In genomic region chr5:132823481-132824050, GRCh38 we compare ENCODE assay signal across 17 cellular contexts. TPM values are rescaled to one million over a fixed set of nuclear protein-coding genes. Genes with fewer than 3 reads are reported as not detected.
DNase-seq lines count a peak whose midpoint lies in the region; ATAC-seq, FAIRE-seq and TF ChIP-seq lines count a peak whose summit lies in the region.
"Had no signal": no experiment of that assay in that cellular context is flagged by ENCODE, and none has a peak within 500 bp of the region (broad histone marks: within the 10 kb centered on the region; RNA-seq: fewer than 3 reads in every experiment).

No MANE protein-coding gene starts in this region.

- no peak for FAIRE-seq in K562 (lab: Jason Lieb, UNC)

- CTCF ChIA-PET in K562 (lab: Yijun Ruan, JAX; ENCODE audit: low intra/inter-chr PET ratio), result no interaction called here

- in situ Hi-C loops in K562 (cut with MboI), result no loop called here

- no peaks in the 10 kb centered on the region for H3K9me2 ChIP-seq in GM23338 (ENCODE audit: insufficient read depth)

- peak overlapping the region; percentile 57; the same call in 2 of the 3 replicates for H3K4me3 Mint-ChIP-seq in GM23338
- peak overlapping the region; percentile 7 for H3K4me3 Mint-ChIP-seq in stimulated activated effector memory CD8-positive, alpha-beta T cell treated with anti-CD3 and anti-CD28 coated beads, Interleukin-12 subunit alpha, Interleukin-12 subunit beta, amount 100 ng/mL, for 72 hours
- H3K4me3 Mint-ChIP-seq: activated CD8-positive, alpha-beta memory T cell treated with anti-CD3 and anti-CD28 coated beads, Interleukin-2, amount 10 ng/mL, durations not matched to agents 7 days and 5 days; CD4-positive, CD25-positive, alpha-beta regulatory T cell; stimulated activated naive CD8-positive, alpha-beta T cell treated with anti-CD3 and anti-CD28 coated beads, Interleukin-15, Interleukin-2, amounts not matched to agents 100 ng/mL and 50 ng/mL, for 24 hours had no signal

- no peak for ATAC-seq in GM23338
- ATAC-seq in K562, result no peak
- no peak for ATAC-seq in stimulated activated effector memory CD8-positive, alpha-beta T cell treated with anti-CD3 and anti-CD28 coated beads, Interleukin-12 subunit alpha, Interleukin-12 subunit beta, amount 100 ng/mL, for 72 hours

- H3K9me1 ChIP-seq in K562 (ENCODE audit: control insufficient read depth, insufficient read depth, low read length), result no peaks in the 10 kb centered on the region

- no peaks in the 10 kb centered on the region for H3K79me2 ChIP-seq in GM23338 (replicated peaks; ENCODE audit: insufficient read depth)
- peaks cover 5% of the 10 kb centered on the region; the same call in 1 of the 3 replicates for H3K79me2 ChIP-seq in K562 (ENCODE audit: control insufficient read depth, insufficient read depth, low read length)

- H3K27ac Mint-ChIP-seq in GM23338, result no peak overlapping the region
- H3K27ac Mint-ChIP-seq in stimulated activated effector memory CD8-positive, alpha-beta T cell treated with anti-CD3 and anti-CD28 coated beads, Interleukin-12 subunit alpha, Interleukin-12 subunit beta, amount 100 ng/mL, for 72 hours, result no peak overlapping the region
- H3K27ac Mint-ChIP-seq: activated CD8-positive, alpha-beta memory T cell treated with anti-CD3 and anti-CD28 coated beads, Interleukin-2, amount 10 ng/mL, durations not matched to agents 7 days and 5 days; CD4-positive, CD25-positive, alpha-beta regulatory T cell; stimulated activated naive CD8-positive, alpha-beta T cell treated with anti-CD3 and anti-CD28 coated beads, Interleukin-15, Interleukin-2, amounts not matched to agents 100 ng/mL and 50 ng/mL, for 24 hours had no signal

- 94% methylated on average over 5 of the region's 7 CpGs for WGBS in K562 (ENCODE audit: insufficient coverage, low coverage, missing lambda C conversion rate)

- no peak overlapping the region for H3K27ac ChIP-seq in GM23338 (ENCODE audit: low read depth)
- no peak overlapping the region for H3K27ac ChIP-seq in K562 (ENCODE audit: extremely low read depth, low read depth, low read length)

- H3K36me3 ChIP-seq in GM23338 (ENCODE audit: insufficient read depth) (no peaks in the 10 kb centered on the region), K562 (ENCODE audit: control insufficient read depth, insufficient read depth, low read length) (peaks cover 46% of the 10 kb centered on the region; the same call in 2 of the 3 replicates)

- H4K20me1 ChIP-seq in GM23338 (replicated peaks; ENCODE audit: insufficient read depth), result no peaks in the 10 kb centered on the region; the same call in 1 of the 2 replicates
- H4K20me1 ChIP-seq in K562 (replicated peaks; ENCODE audit: control insufficient read depth, insufficient read depth, low read length), result no peaks in the 10 kb centered on the region

- H3K4me2 ChIP-seq in GM23338, result peak overlapping the region; percentile 76
- H3K4me2 ChIP-seq in K562 (ENCODE audit: insufficient read depth, low read length), result no peak overlapping the region

- H3K27me3 Mint-ChIP-seq in GM23338 (ENCODE audit: insufficient read depth, low read depth, poor library complexity), result peaks cover 42% of the 10 kb centered on the region

- no peaks in the 10 kb centered on the region for H3K9me3 Mint-ChIP-seq in GM23338
- H3K9me3 Mint-ChIP-seq in stimulated activated effector memory CD8-positive, alpha-beta T cell treated with anti-CD3 and anti-CD28 coated beads, Interleukin-12 subunit alpha, Interleukin-12 subunit beta, amount 100 ng/mL, for 72 hours, result no peaks in the 10 kb centered on the region
- H3K9me3 Mint-ChIP-seq: stimulated activated naive CD8-positive, alpha-beta T cell treated with anti-CD3 and anti-CD28 coated beads, Interleukin-15, Interleukin-2, amounts not matched to agents 100 ng/mL and 50 ng/mL, for 24 hours had no signal

- no peak overlapping the region for H3K9ac ChIP-seq in K562 (ENCODE audit: insufficient read depth in 1 of 2, low read depth in 2 of 2, low read length in 2 of 2)

- H3K4me3 ChIP-seq in GM23338 (peak overlapping the region; percentile 48), K562 (no peak overlapping the region)

- peaks cover 19% of the 10 kb centered on the region for H3K4me1 ChIP-seq in GM23338 (ENCODE audit: insufficient read depth)
- peaks cover 5 to 21% of the 10 kb centered on the region in 2 experiments; a peak in 3 of 5 replicates for H3K4me1 ChIP-seq in K562 (replicated peaks in 1 of 2; ENCODE audit: control insufficient read depth in 2 of 2, insufficient read depth in 2 of 2, low read length in 2 of 2)

- no peaks in the 10 kb centered on the region for H3K9me3 ChIP-seq in K562 (replicated peaks; ENCODE audit: control insufficient read depth, insufficient read depth, low read depth, low read length)

- H2AFZ ChIP-seq in GM23338 (peak overlapping the region; percentile 81; the same call in 1 of the 2 replicates), K562 (ENCODE audit: low read depth, low read length) (no peak overlapping the region)

- peaks cover 3% of the 10 kb centered on the region; the same call in 2 of the 3 replicates for H3K36me3 Mint-ChIP-seq in GM23338 (ENCODE audit: low read depth)
- H3K36me3 Mint-ChIP-seq in stimulated activated effector memory CD8-positive, alpha-beta T cell treated with anti-CD3 and anti-CD28 coated beads, Interleukin-12 subunit alpha, Interleukin-12 subunit beta, amount 100 ng/mL, for 72 hours, result no peaks in the 10 kb centered on the region
- H3K36me3 Mint-ChIP-seq: activated CD8-positive, alpha-beta memory T cell treated with anti-CD3 and anti-CD28 coated beads, Interleukin-2, amount 10 ng/mL, durations not matched to agents 7 days and 5 days; CD4-positive, CD25-positive, alpha-beta regulatory T cell had no signal

- DNase-seq in GM23338 (ENCODE audit: low spot score), result no peak
- no peak for DNase-seq in K562 (ENCODE audit: extremely low read depth in 1 of 4, low spot score in 3 of 4)
- DNase-seq in kidney tubule cell (ENCODE audit: low spot score), result peak; percentile 50
- no peak for DNase-seq in stimulated activated effector memory CD8-positive, alpha-beta T cell treated with anti-CD3 and anti-CD28 coated beads, Interleukin-12 subunit alpha, Interleukin-12 subunit beta, amount 100 ng/mL, for 72 hours (ENCODE audit: low spot score in 2 of 2)
- no peak for DNase-seq in activated naive CD4-positive, alpha-beta T cell treated with Interleukin-2 at 50 U/mL for 16 hours
- no peak for DNase-seq in cerebellum (ENCODE audit: low spot score)
- no peak for DNase-seq in islet precursor cell
- DNase-seq in NCI-H2029 treated with DMSO at 0.1 percent for 48 hours (lab: John Stamatoyannopoulos, UW), result no peak
- DNase-seq: activated CD8-positive, alpha-beta memory T cell treated with anti-CD3 and anti-CD28 coated beads, Interleukin-2, amount 10 ng/mL, durations not matched to agents 7 days and 5 days; CD4-positive, CD25-positive, alpha-beta regulatory T cell; effector CD4-positive, alpha-beta T cell; GF-D8; KBM-7; NCI-H1694 had no signal

- no peak for TF ChIP-seq POLR2A in K562 (conservative IDR thresholded peaks at IDR 0.05)

- POLR2A ChIA-PET in K562 (lab: Yijun Ruan, JAX), result interaction anchor here (0.8 to 1.1 kb wide), 2 partner anchors 26 to 140 kb away, joined by 3 to 5 read pairs; partner anchors contain the start of gene AFF4

- no peak for TF ChIP-seq EP300 in K562 (IDR thresholded peaks at IDR 0.05; ENCODE audit: low read length)

- BruUV-seq in K562 (replicated peaks; lab: Mats Ljungman, UMichigan), result no TSS peak

- TF ChIP-seq RAD21 in K562 (CRISPR knock-in tag; conservative IDR thresholded peaks at IDR 0.05 in 1 of 2, IDR thresholded peaks at IDR 0.05 in 1 of 2), result no peak

- intact Hi-C loops in K562 (cut with micrococcal nuclease), result loop anchor here (5.0 kb wide), 2 partner anchors 161 to 231 kb away; no protein-coding TSS in a partner anchor

- peaks cover 23% of the 10 kb centered on the region for H3F3A ChIP-seq in GM23338 (replicated peaks; ENCODE audit: low read depth)

- peaks cover 19% of the 10 kb centered on the region for H3K4me1 Mint-ChIP-seq in GM23338
- H3K4me1 Mint-ChIP-seq in stimulated activated effector memory CD8-positive, alpha-beta T cell treated with anti-CD3 and anti-CD28 coated beads, Interleukin-12 subunit alpha, Interleukin-12 subunit beta, amount 100 ng/mL, for 72 hours, result peaks cover 11% of the 10 kb centered on the region

- TF ChIP-seq CTCF in GM23338 (conservative IDR thresholded peaks at IDR 0.05; ENCODE audit: low read depth in 2 of 2) (no peak; a peak in 1 of 4 replicates), K562 (IDR thresholded peaks at IDR 0.05 in 2 of 3, conservative IDR thresholded peaks at IDR 0.05 in 1 of 3; ENCODE audit: insufficient read depth in 2 of 3, low read depth in 1 of 3, low read length in 3 of 3) (no peak)

- H3K27me3 ChIP-seq in GM23338 (ENCODE audit: insufficient read depth), result peaks cover 75% of the 10 kb centered on the region
- no peaks in the 10 kb centered on the region for H3K27me3 ChIP-seq in K562 (ENCODE audit: control insufficient read depth in 2 of 2, insufficient read depth in 2 of 2, low read length in 2 of 2)

RNA-seq across cellular contexts. Expression of gene SHROOM1, which starts 6.9 kb away (rescaled TPM):
- total RNA-seq in GM23338 (2014; rRNA removed; shearing (Covaris generic)), result 4.3 and 5.4 TPM in 2 replicates
- polyA plus RNA-seq in GM23338 (2016; fragmentation: Nextera tagmentation; extraction: Ambion mirVana), result 2.5 and 2.6 TPM in 2 replicates
- 39.2 and 105 TPM in 2 replicates for total RNA-seq in K562 (2011; cell fraction: chromatin; rRNA removed; ENCODE audit: low replicate concordance)
- 53.7 and 55.5 TPM in 2 replicates for total RNA-seq in K562 (2011; cell fraction: nucleolus; rRNA removed)
- total RNA-seq in K562 (2011; cell fraction: nucleoplasm; rRNA removed), result 27.4 and 41.9 TPM in 2 replicates
- total RNA-seq in K562 (2014; rRNA removed), result 13.0 and 18.6 TPM in 2 replicates
- 5.3 and 6.1 TPM in 2 replicates for total RNA-seq in K562 (2014; rRNA removed; fragmentation: Illumina TruSeq; extraction: Trizol)
- 10.9 and 13.3 TPM in 2 replicates for total RNA-seq in K562 (2015; rRNA removed; fragmentation: Illumina TruSeq; extraction: Trizol)
- 25.6 and 26.5 TPM in 2 replicates for total RNA-seq in K562 (2021)
- 11.9 and 12.8 TPM in 2 replicates for polyA plus RNA-seq in K562 (2011; rRNA removed)
- 18.1 and 28.6 TPM in 2 replicates for polyA plus RNA-seq in K562 (2011; cell fraction: cytosol; rRNA removed)
- polyA plus RNA-seq in K562 (2011; cell fraction: nucleus; rRNA removed), result 28.4 and 60.2 TPM in 2 replicates
- 19.1 and 22.2 TPM in 2 replicates for polyA plus RNA-seq in K562 (2012)
- polyA plus RNA-seq in K562 (2014; fragmentation: Illumina TruSeq; extraction: Trizol), result 14.6 and 14.8 TPM in 2 replicates
- polyA plus RNA-seq in K562 (2014; fragmentation: Nextera tagmentation; extraction: Ambion mirVana), result under 1 TPM; 0.44 to 0.50 TPM
- polyA plus RNA-seq in K562 (2014; rRNA removed), result 22.3 and 26.0 TPM in 2 replicates
- polyA minus RNA-seq in K562 (2011; rRNA and poly(A)+ RNA removed), result 3.8 and 7.6 TPM in 2 replicates
- polyA minus RNA-seq in K562 (2011; cell fraction: cytosol; rRNA and poly(A)+ RNA removed), result 6.1 and 7.0 TPM in 2 replicates
- 11.3 and 12.4 TPM in 2 replicates for polyA minus RNA-seq in K562 (2011; cell fraction: nucleus; rRNA and poly(A)+ RNA removed)
- total RNA-seq in cerebellum, result 2.4 TPM
- polyA plus RNA-seq: CD4-positive, CD25-positive, alpha-beta regulatory T cell had no signal

RNA-seq across cellular contexts. Expression of gene SOWAHA, which starts 10.5 kb away (rescaled TPM):
- 0.52 and 0.93 TPM in 2 replicates for total RNA-seq in GM23338 (2014; rRNA removed; shearing (Covaris generic))
- polyA plus RNA-seq in GM23338 (2016; fragmentation: Nextera tagmentation; extraction: Ambion mirVana) (0.18 TPM in 1 of 2 replicates, not detected in the other), K562 (2011; rRNA removed) (not detected in 2 replicates), K562 (2014; fragmentation: Illumina TruSeq; extraction: Trizol) (not detected in 2 replicates), K562 (2014; fragmentation: Nextera tagmentation; extraction: Ambion mirVana) (not detected), K562 (2014; rRNA removed) (not detected in 2 replicates)
- total RNA-seq in K562 (2011; cell fraction: chromatin; rRNA removed; ENCODE audit: low replicate concordance), result not detected in 2 replicates
- total RNA-seq in K562 (2011; cell fraction: nucleolus; rRNA removed), result not detected in 2 replicates
- not detected in 2 replicates for total RNA-seq in K562 (2011; cell fraction: nucleoplasm; rRNA removed)
- total RNA-seq in K562 (2014; rRNA removed) (not detected in 2 replicates), K562 (2014; rRNA removed; fragmentation: Illumina TruSeq; extraction: Trizol) (not detected in 2 replicates), K562 (2015; rRNA removed; fragmentation: Illumina TruSeq; extraction: Trizol) (not detected in 2 replicates), K562 (2021) (not detected in 2 replicates), cerebellum (4.9 TPM)
- polyA plus RNA-seq in K562 (2011; cell fraction: cytosol; rRNA removed), result not detected in 2 replicates
- polyA plus RNA-seq in K562 (2011; cell fraction: nucleus; rRNA removed), result not detected in 2 replicates
- 0.03 and 0.06 TPM in 2 replicates for polyA plus RNA-seq in K562 (2012)
- polyA minus RNA-seq in K562 (2011; rRNA and poly(A)+ RNA removed), result not detected in 2 replicates
- polyA minus RNA-seq in K562 (2011; cell fraction: cytosol; rRNA and poly(A)+ RNA removed), result not detected in 2 replicates
- not detected in 2 replicates for polyA minus RNA-seq in K562 (2011; cell fraction: nucleus; rRNA and poly(A)+ RNA removed)
- total RNA-seq: CD4-positive, CD25-positive, alpha-beta regulatory T cell; glomerular endothelial cell; mesenteric fat pad had no signal
- polyA plus RNA-seq: CD4-positive, CD25-positive, alpha-beta regulatory T cell had no signal

RNA-seq across cellular contexts. Expression of gene GDF9, which starts 42.7 kb away (rescaled TPM):
- 0.14 and 0.66 TPM in 2 replicates for total RNA-seq in GM23338 (2014; rRNA removed; shearing (Covaris generic))
- polyA plus RNA-seq in GM23338 (2016; fragmentation: Nextera tagmentation; extraction: Ambion mirVana), result 0.11 and 0.37 TPM in 2 replicates
- 0.25 and 1.1 TPM in 2 replicates for total RNA-seq in K562 (2011; cell fraction: chromatin; rRNA removed; ENCODE audit: low replicate concordance)
- total RNA-seq in K562 (2011; cell fraction: nucleolus; rRNA removed), result 0.17 and 0.39 TPM in 2 replicates
- total RNA-seq in K562 (2011; cell fraction: nucleoplasm; rRNA removed), result 0.44 and 0.69 TPM in 2 replicates
- total RNA-seq in K562 (2014; rRNA removed), result 0.12 TPM in 1 of 2 replicates, not detected in the other
- total RNA-seq in K562 (2014; rRNA removed; fragmentation: Illumina TruSeq; extraction: Trizol), result 0.13 and 0.18 TPM in 2 replicates
- total RNA-seq in K562 (2015; rRNA removed; fragmentation: Illumina TruSeq; extraction: Trizol), result 0.15 and 0.18 TPM in 2 replicates
- 0.20 and 0.22 TPM in 2 replicates for total RNA-seq in K562 (2021)
- polyA plus RNA-seq in K562 (2011; rRNA removed), result 0.70 and 1.1 TPM in 2 replicates
- polyA plus RNA-seq in K562 (2011; cell fraction: cytosol; rRNA removed), result 0.30 and 0.52 TPM in 2 replicates
- polyA plus RNA-seq in K562 (2011; cell fraction: nucleus; rRNA removed), result 0.68 and 1.2 TPM in 2 replicates
- 0.22 and 0.35 TPM in 2 replicates for polyA plus RNA-seq in K562 (2012)
- 0.28 and 0.37 TPM in 2 replicates for polyA plus RNA-seq in K562 (2014; fragmentation: Illumina TruSeq; extraction: Trizol)
- polyA plus RNA-seq in K562 (2014; fragmentation: Nextera tagmentation; extraction: Ambion mirVana), result under 1 TPM; 0.10 to 0.15 TPM
- polyA plus RNA-seq in K562 (2014; rRNA removed), result 0.27 and 0.66 TPM in 2 replicates
- polyA minus RNA-seq in K562 (2011; rRNA and poly(A)+ RNA removed), result 0.39 and 0.45 TPM in 2 replicates
- polyA minus RNA-seq in K562 (2011; cell fraction: cytosol; rRNA and poly(A)+ RNA removed), result not detected in 2 replicates
- 0.78 TPM in 1 of 2 replicates, not detected in the other for polyA minus RNA-seq in K562 (2011; cell fraction: nucleus; rRNA and poly(A)+ RNA removed)
- total RNA-seq in cerebellum, result 0.54 TPM
- total RNA-seq: mesenteric fat pad had no signal

RNA-seq across cellular contexts. Expression of gene UQCRQ, which starts 42.9 kb away (rescaled TPM):
- 104 and 115 TPM in 2 replicates for total RNA-seq in GM23338 (2014; rRNA removed; shearing (Covaris generic))
- polyA plus RNA-seq in GM23338 (2016; fragmentation: Nextera tagmentation; extraction: Ambion mirVana), result 1,308 and 1,495 TPM in 2 replicates
- total RNA-seq in K562 (2011; cell fraction: chromatin; rRNA removed; ENCODE audit: low replicate concordance), result 72.2 and 104 TPM in 2 replicates
- 114 and 128 TPM in 2 replicates for total RNA-seq in K562 (2011; cell fraction: nucleolus; rRNA removed)
- 118 and 129 TPM in 2 replicates for total RNA-seq in K562 (2011; cell fraction: nucleoplasm; rRNA removed)
- 307 and 353 TPM in 2 replicates for total RNA-seq in K562 (2014; rRNA removed)
- total RNA-seq in K562 (2014; rRNA removed; fragmentation: Illumina TruSeq; extraction: Trizol), result 641 and 716 TPM in 2 replicates
- total RNA-seq in K562 (2015; rRNA removed; fragmentation: Illumina TruSeq; extraction: Trizol), result 334 and 373 TPM in 2 replicates
- 888 and 1,004 TPM in 2 replicates for total RNA-seq in K562 (2021)
- polyA plus RNA-seq in K562 (2011; rRNA removed), result 813 and 883 TPM in 2 replicates
- polyA plus RNA-seq in K562 (2011; cell fraction: cytosol; rRNA removed), result 439 and 559 TPM in 2 replicates
- 273 and 303 TPM in 2 replicates for polyA plus RNA-seq in K562 (2011; cell fraction: nucleus; rRNA removed)
- 351 and 842 TPM in 2 replicates for polyA plus RNA-seq in K562 (2012)
- 235 and 336 TPM in 2 replicates for polyA plus RNA-seq in K562 (2014; fragmentation: Illumina TruSeq; extraction: Trizol)
- 1,000 to 10,000 TPM; 2,318 to 2,421 TPM for polyA plus RNA-seq in K562 (2014; fragmentation: Nextera tagmentation; extraction: Ambion mirVana)
- polyA plus RNA-seq in K562 (2014; rRNA removed), result 883 and 917 TPM in 2 replicates
- 61.8 and 67.0 TPM in 2 replicates for polyA minus RNA-seq in K562 (2011; rRNA and poly(A)+ RNA removed)
- 54.0 and 70.0 TPM in 2 replicates for polyA minus RNA-seq in K562 (2011; cell fraction: cytosol; rRNA and poly(A)+ RNA removed)
- 59.4 and 82.3 TPM in 2 replicates for polyA minus RNA-seq in K562 (2011; cell fraction: nucleus; rRNA and poly(A)+ RNA removed)
- total RNA-seq in cerebellum, result 61.5 TPM

RNA-seq across cellular contexts. Expression of gene SEPTIN8, which starts 46.5 kb away (rescaled TPM):
- 37.2 and 45.0 TPM in 2 replicates for total RNA-seq in GM23338 (2014; rRNA removed; shearing (Covaris generic))
- polyA plus RNA-seq in GM23338 (2016; fragmentation: Nextera tagmentation; extraction: Ambion mirVana), result 8.7 and 8.8 TPM in 2 replicates
- 136 and 205 TPM in 2 replicates for total RNA-seq in K562 (2011; cell fraction: chromatin; rRNA removed; ENCODE audit: low replicate concordance)
- 103 and 109 TPM in 2 replicates for total RNA-seq in K562 (2011; cell fraction: nucleolus; rRNA removed)
- 115 and 139 TPM in 2 replicates for total RNA-seq in K562 (2011; cell fraction: nucleoplasm; rRNA removed)
- 92.0 and 109 TPM in 2 replicates for total RNA-seq in K562 (2014; rRNA removed)
- 68.2 and 79.3 TPM in 2 replicates for total RNA-seq in K562 (2014; rRNA removed; fragmentation: Illumina TruSeq; extraction: Trizol)
- total RNA-seq in K562 (2015; rRNA removed; fragmentation: Illumina TruSeq; extraction: Trizol), result 101 TPM in 2 replicates
- 131 and 137 TPM in 2 replicates for total RNA-seq in K562 (2021)
- polyA plus RNA-seq in K562 (2011; rRNA removed), result 121 and 149 TPM in 2 replicates
- 72.8 and 87.1 TPM in 2 replicates for polyA plus RNA-seq in K562 (2011; cell fraction: cytosol; rRNA removed)
- 578 and 627 TPM in 2 replicates for polyA plus RNA-seq in K562 (2011; cell fraction: nucleus; rRNA removed)
- 143 and 180 TPM in 2 replicates for polyA plus RNA-seq in K562 (2012)
- 113 and 142 TPM in 2 replicates for polyA plus RNA-seq in K562 (2014; fragmentation: Illumina TruSeq; extraction: Trizol)
- 10 to 100 TPM; 19.3 to 21.0 TPM for polyA plus RNA-seq in K562 (2014; fragmentation: Nextera tagmentation; extraction: Ambion mirVana)
- 129 and 143 TPM in 2 replicates for polyA plus RNA-seq in K562 (2014; rRNA removed)
- 67.6 and 68.1 TPM in 2 replicates for polyA minus RNA-seq in K562 (2011; rRNA and poly(A)+ RNA removed)
- 32.1 and 40.2 TPM in 2 replicates for polyA minus RNA-seq in K562 (2011; cell fraction: cytosol; rRNA and poly(A)+ RNA removed)
- polyA minus RNA-seq in K562 (2011; cell fraction: nucleus; rRNA and poly(A)+ RNA removed), result 85.5 and 131 TPM in 2 replicates
- total RNA-seq in cerebellum, result 28.7 TPM
